ENCODE assay signal across 8 cellular contexts in the genomic region with DNA sequence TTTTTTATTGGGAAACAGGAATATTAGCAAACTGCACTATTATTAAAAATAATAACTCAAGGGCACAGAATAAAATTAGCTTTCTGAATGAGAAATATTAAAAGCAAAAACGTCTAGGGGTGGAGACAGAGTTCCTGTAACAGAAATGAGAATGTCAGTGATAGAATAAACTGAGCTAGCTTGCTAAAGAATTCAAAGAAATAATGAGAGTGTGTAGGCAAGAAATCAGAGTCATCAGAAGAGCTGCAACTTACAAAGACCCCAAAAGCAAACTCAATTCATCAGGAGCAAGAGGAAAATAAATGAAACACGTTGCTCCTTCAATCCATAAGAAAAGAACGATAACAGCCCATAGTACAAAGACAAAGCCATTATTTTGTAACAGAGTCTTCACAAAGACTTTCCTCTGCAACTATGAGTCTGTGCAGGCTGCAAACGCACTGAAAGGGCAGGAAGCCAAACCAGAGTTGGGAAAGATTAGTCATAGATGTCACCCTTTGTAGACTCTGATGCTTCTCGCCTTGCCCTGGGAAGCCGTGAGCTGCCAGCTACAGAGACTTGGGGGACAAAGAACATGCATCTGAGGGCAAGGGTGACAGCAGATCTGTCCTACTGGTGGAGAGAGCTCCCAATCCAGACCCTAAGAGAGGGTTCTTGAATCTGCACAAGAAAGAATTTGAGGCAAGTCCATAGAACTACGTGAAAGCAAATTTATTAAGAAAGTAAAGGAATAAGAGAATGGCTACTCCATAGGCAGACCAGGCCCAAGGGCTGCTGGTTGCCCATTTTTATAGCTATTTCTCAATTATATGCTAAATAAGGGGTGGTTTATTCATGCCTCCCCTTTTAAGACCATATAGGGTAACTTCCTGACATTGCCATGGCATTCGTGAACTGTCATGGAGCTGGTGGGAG. TPM values are rescaled to one million over a fixed set of nuclear protein-coding genes. Genes with fewer than 3 reads are reported as not detected.
DNase-seq lines count a peak whose midpoint lies in the region; ATAC-seq, FAIRE-seq and TF ChIP-seq lines count a peak whose summit lies in the region.

No MANE protein-coding gene starts in this region.

- H3K4me1 ChIP-seq in HCT116 (ENCODE audit: control insufficient read depth in 1 of 2, insufficient read depth in 2 of 2, low read length in 2 of 2) (peaks cover 11 to 31% of the 10 kb centered on the region in 2 experiments), Caco-2 (peaks cover 32% of the 10 kb centered on the region)

- TF ChIP-seq RAD21 in HCT116 (IDR thresholded peaks at IDR 0.05; ENCODE audit: low read depth): no peak

- H3K27me3 ChIP-seq in HCT116 (ENCODE audit: insufficient read depth, low read length): no peaks in the 10 kb centered on the region
- H3K27me3 ChIP-seq in CD4-positive, alpha-beta T cell (ENCODE audit: control insufficient read depth, insufficient read depth, low read length): no peaks in the 10 kb centered on the region
- no peaks in the 10 kb centered on the region for H3K27me3 ChIP-seq in Caco-2 (replicated peaks; ENCODE audit: control insufficient read depth, insufficient read depth, low read length)

- H3K4me3 ChIP-seq in HCT116 (replicated peaks in 1 of 2; ENCODE audit: low read depth in 1 of 2, low read length in 2 of 2) (no peak overlapping the region; a peak in 1 of 4 replicates), WI38 (ENCODE audit: low read depth, low read length) (peak overlapping the region; percentile 31; the same call in 1 of the 2 replicates), Caco-2 (ENCODE audit: low read depth, low read length) (no peak overlapping the region)

- no peak for TF ChIP-seq CTCF in HCT116 (IDR thresholded peaks at IDR 0.05 in 2 of 3, conservative IDR thresholded peaks at IDR 0.05 in 1 of 3; ENCODE audit: borderline replicate concordance in 1 of 3, insufficient read depth in 1 of 3, low read depth in 2 of 3, low read length in 2 of 3)
- no peak for TF ChIP-seq CTCF in WI38 (IDR thresholded peaks at IDR 0.05; ENCODE audit: low read depth, low read length)
- TF ChIP-seq CTCF in CD4-positive, alpha-beta T cell (IDR thresholded peaks at IDR 0.05): no peak
- TF ChIP-seq CTCF in Caco-2 (IDR thresholded peaks at IDR 0.05; ENCODE audit: insufficient read depth in 1 of 2, low read depth in 1 of 2, low read length in 1 of 2, severe bottlenecking in 1 of 2, unreplicated experiment in 1 of 2): no peak

- no peaks in the 10 kb centered on the region for H3K9me2 ChIP-seq in HCT116 (ENCODE audit: insufficient read depth)

- no peak for FAIRE-seq in GM19239 (lab: Jason Lieb, UNC)

- H3K4me3 Mint-ChIP-seq in CD4-positive, alpha-beta T cell: no peak overlapping the region
- no peak overlapping the region for H3K4me3 Mint-ChIP-seq in Caco-2 (ENCODE audit: unreplicated experiment)

- TF ChIP-seq POLR2A in HCT116 (IDR thresholded peaks at IDR 0.05; ENCODE audit: borderline replicate concordance, extremely low read depth, insufficient read depth, insufficient read length): no peak

- no peak overlapping the region for H3K27ac ChIP-seq in HCT116 (ENCODE audit: low read depth, low read length)
- H3K27ac ChIP-seq in CD4-positive, alpha-beta T cell (ENCODE audit: low read depth, low read length): no peak overlapping the region

- DNase-seq in HCT116 (ENCODE audit: low read depth, low spot score) (peak; percentile 59), left ventricle myocardium superior (peak; percentile 40), GM19239 (ENCODE audit: insufficient read length, low spot score) (no peak), Caco-2 (no peak)
- peak; percentile 6 to 19 for DNase-seq in stimulated activated CD4-positive, alpha-beta T cell treated with anti-CD3 and anti-CD28 coated beads, Interleukin-4, amount 100 ng/mL, for 48 hours (ENCODE audit: low read depth in 2 of 2)
- DNase-seq in CD4-positive, alpha-beta T cell: no peak

- H3K9me3 ChIP-seq in HCT116 (ENCODE audit: control insufficient read depth in 1 of 2, insufficient read depth in 1 of 2, low read depth in 1 of 2, low read length in 2 of 2) (no peaks in the 10 kb centered on the region), Caco-2 (no peaks in the 10 kb centered on the region)
- H3K9me3 ChIP-seq in CD4-positive, alpha-beta T cell (ENCODE audit: control insufficient read depth, low read length): no peaks in the 10 kb centered on the region

- H3K36me3 Mint-ChIP-seq in CD4-positive, alpha-beta T cell (ENCODE audit: low read depth): no peaks in the 10 kb centered on the region
- H3K36me3 Mint-ChIP-seq in Caco-2 (ENCODE audit: insufficient read depth, unreplicated experiment): no peaks in the 10 kb centered on the region

- H3K36me3 ChIP-seq in HCT116 (ENCODE audit: control insufficient read depth in 1 of 2, insufficient read depth in 2 of 2, low read length in 2 of 2): no peaks in the 10 kb centered on the region
- H3K36me3 ChIP-seq in Caco-2 (ENCODE audit: control insufficient read depth, insufficient read depth, low read length): no peaks in the 10 kb centered on the region

- POLR2A ChIA-PET in HCT116 (lab: Charles Lee): no interaction called here
- POLR2A ChIA-PET in CD4-positive, alpha-beta T cell (lab: Charles Lee): no interaction called here
- POLR2A ChIA-PET in Caco-2 (lab: Charles Lee): no interaction called here

- no peak overlapping the region for H3K27ac Mint-ChIP-seq in CD4-positive, alpha-beta T cell
- no peak overlapping the region for H3K27ac Mint-ChIP-seq in Caco-2 (ENCODE audit: unreplicated experiment)

- BruUV-seq in HCT116 (replicated peaks; lab: Mats Ljungman, UMichigan) (no TSS peak), Caco-2 (replicated peaks; lab: Mats Ljungman, UMichigan) (no TSS peak)

- H3K27me3 Mint-ChIP-seq in CD4-positive, alpha-beta T cell: peaks cover 21% of the 10 kb centered on the region
- no peaks in the 10 kb centered on the region for H3K27me3 Mint-ChIP-seq in Caco-2 (ENCODE audit: insufficient read depth, unreplicated experiment)

- H3K4me1 Mint-ChIP-seq in CD4-positive, alpha-beta T cell (ENCODE audit: low read depth): no peaks in the 10 kb centered on the region
- no peaks in the 10 kb centered on the region for H3K4me1 Mint-ChIP-seq in Caco-2 (ENCODE audit: low read depth, unreplicated experiment)

- no peaks in the 10 kb centered on the region for H4K20me1 ChIP-seq in HCT116 (ENCODE audit: insufficient read depth)

- RAD21 ChIA-PET in HCT116 (lab: Charles Lee; ENCODE audit: low non-redundant PET in 1 of 2, low total read pairs in 2 of 2, uncharacterized antibody in 2 of 2, unreplicated experiment in 2 of 2): no interaction called here

- H3K9ac ChIP-seq in HCT116 (ENCODE audit: low read length): peak overlapping the region; percentile 18; the same call in 1 of the 2 replicates

- CTCF ChIA-PET in HCT116 (lab: Charles Lee) (no interaction called here), Caco-2 (lab: Charles Lee) (no interaction called here)
- CTCF ChIA-PET in CD4-positive, alpha-beta T cell (lab: Charles Lee): no interaction called here

- peak; percentile 92 for ATAC-seq in HCT116
- peak; percentile 87 for ATAC-seq in left ventricle myocardium superior
- ATAC-seq in CD4-positive, alpha-beta T cell (ENCODE audit: poor library complexity): no peak
- no peak for ATAC-seq in GM21367 (IDR thresholded peaks at IDR 0.05; ENCODE audit: unreplicated experiment)

- H3K79me2 ChIP-seq in HCT116 (ENCODE audit: insufficient read depth, low read length): no peaks in the 10 kb centered on the region

- H2AFZ ChIP-seq in HCT116 (ENCODE audit: low read depth, low read length, poor library complexity, severe bottlenecking): no peak overlapping the region

- intact Hi-C loops in HCT116 (cut with micrococcal nuclease): no loop called here
- intact Hi-C loops in left ventricle myocardium superior (cut with micrococcal nuclease): no loop called here
- intact Hi-C loops in CD4-positive, alpha-beta T cell (cut with DNase I, micrococcal nuclease): no loop called here
- intact Hi-C loops in Caco-2 (cut with micrococcal nuclease; ENCODE audit: unreplicated experiment): loop anchor here (5.0 kb wide), 1 partner anchor 116 kb away; no protein-coding TSS in a partner anchor

- peak overlapping the region; percentile 55 for H3K4me2 ChIP-seq in HCT116 (ENCODE audit: low read length)

- H3K9me3 Mint-ChIP-seq in CD4-positive, alpha-beta T cell: peaks cover 3% of the 10 kb centered on the region
- no peaks in the 10 kb centered on the region for H3K9me3 Mint-ChIP-seq in Caco-2 (ENCODE audit: unreplicated experiment)

TF ChIP-seq in HCT116, 20 proteins besides CTCF, POLR2A, EP300 and RAD21:
- 0 out of 2 replicates have a peak, but pooled peaks have one; percentile 14 for TF ChIP-seq SRF (IDR thresholded peaks at IDR 0.05; ENCODE audit: low read depth)
- TF ChIP-seq FOSL1 (IDR thresholded peaks at IDR 0.05; ENCODE audit: low read depth): peak; percentile 82
- TF ChIP-seq SP1 (IDR thresholded peaks at IDR 0.05; ENCODE audit: low read depth): peak; percentile 71
- TF ChIP-seq, protein P1, sequence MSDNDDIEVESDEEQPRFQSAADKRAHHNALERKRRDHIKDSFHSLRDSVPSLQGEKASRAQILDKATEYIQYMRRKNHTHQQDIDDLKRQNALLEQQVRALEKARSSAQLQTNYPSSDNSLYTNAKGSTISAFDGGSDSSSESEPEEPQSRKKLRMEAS (IDR thresholded peaks at IDR 0.05): peak; percentile 54
- TF ChIP-seq POLR2AphosphoS5 (IDR thresholded peaks at IDR 0.05; ENCODE audit: low read depth, low read length): peak; percentile 48; the same call in 1 of the 2 replicates
- TF ChIP-seq EGR1 (IDR thresholded peaks at IDR 0.05; ENCODE audit: low read depth): no peak
- peak; percentile 69 for TF ChIP-seq CEBPB (IDR thresholded peaks at IDR 0.05; ENCODE audit: low read depth)
- TF ChIP-seq ZFX (IDR thresholded peaks at IDR 0.05): no peak
- TF ChIP-seq SIN3A (IDR thresholded peaks at IDR 0.05; ENCODE audit: low read depth): 0 out of 2 replicates have a peak, but pooled peaks have one; percentile 26
- peak; percentile 86 for TF ChIP-seq CBX3 (IDR thresholded peaks at IDR 0.05; ENCODE audit: low read depth)
- TF ChIP-seq, protein P2, sequence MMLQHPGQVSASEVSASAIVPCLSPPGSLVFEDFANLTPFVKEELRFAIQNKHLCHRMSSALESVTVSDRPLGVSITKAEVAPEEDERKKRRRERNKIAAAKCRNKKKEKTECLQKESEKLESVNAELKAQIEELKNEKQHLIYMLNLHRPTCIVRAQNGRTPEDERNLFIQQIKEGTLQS (IDR thresholded peaks at IDR 0.05): no peak
- TF ChIP-seq JUND (IDR thresholded peaks at IDR 0.05): peak; percentile 85

RNA-seq across cellular contexts. Expression of a gene that starts 40.8 kb away (rescaled TPM):
- total RNA-seq in HCT116 (2021; ENCODE audit: unreplicated experiment): 0.27 TPM
- polyA plus RNA-seq in HCT116 (2012): 0.09 and 0.16 TPM in 2 replicates
- total RNA-seq in left ventricle myocardium superior: 0.59 TPM
- not detected for total RNA-seq in CD4-positive, alpha-beta T cell
- total RNA-seq in Caco-2 (2022): 0.19 and 0.20 TPM in 2 replicates

Comparison
In these comparisons a context has a peak if more than half of its experiments do, and no peak if none do; other contexts are left out.
1. ATAC-seq: peak in HCT116 (single experiment) and left ventricle myocardium superior (single experiment); none in CD4-positive, alpha-beta T cell (single experiment) and GM21367 (single experiment).
2. DNase-seq: peak in HCT116 (single experiment), left ventricle myocardium superior (single experiment) and stimulated activated CD4-positive, alpha-beta T cell treated with anti-CD3 and anti-CD28 coated beads, Interleukin-4, amount 100 ng/mL, for 48 hours (2 of 2); none in CD4-positive, alpha-beta T cell (0 of 10), GM19239 (single experiment) and Caco-2 (0 of 2).